15 cellular contexts compared by ENCODE assay signal in the genomic region with DNA sequence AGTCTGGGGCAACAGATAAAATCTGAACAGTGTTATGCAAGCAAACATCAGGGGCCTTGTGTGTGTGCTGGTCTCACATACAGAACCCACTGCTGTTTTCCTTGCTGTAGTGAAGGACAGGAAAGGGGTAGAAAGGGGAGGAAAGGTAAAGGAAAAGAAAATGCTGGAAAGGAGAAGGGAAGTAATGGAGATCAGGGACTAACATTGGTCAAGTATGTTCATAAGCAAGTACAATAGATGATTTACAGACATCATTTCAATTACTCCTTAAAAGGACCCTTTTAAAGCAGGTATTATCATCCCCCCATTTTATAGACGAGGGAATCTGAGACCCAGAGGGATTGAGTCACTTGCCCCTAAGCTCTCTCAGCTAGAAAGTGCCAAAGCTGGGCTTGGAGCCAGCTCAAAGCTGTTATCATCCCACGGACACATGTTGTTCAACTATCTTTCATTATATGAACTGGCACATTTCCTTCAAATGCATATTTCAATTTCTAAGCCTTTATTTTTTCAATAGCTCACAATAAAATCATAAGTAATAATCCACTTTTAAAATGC.
DNase-seq lines count a peak whose midpoint lies in the region; ATAC-seq, FAIRE-seq and TF ChIP-seq lines count a peak whose summit lies in the region.
"Had no signal": no experiment of that assay in that cellular context is flagged by ENCODE, and none has a peak within 500 bp of the region (broad histone marks: within the 10 kb centered on the region; RNA-seq: fewer than 3 reads in every experiment).

No MANE protein-coding gene starts in this region.

- DNase-seq in CMK (ENCODE audit: low read depth) = peak; percentile 5
- DNase-seq in NCI-H1105 (lab: John Stamatoyannopoulos, UW) = peak; percentile 17
- DNase-seq in cardiac fibroblast (ENCODE audit: low read depth in 2 of 2) = peak; percentile 44 to 60
- peak; percentile 58 for DNase-seq in inferior parietal cortex (ENCODE audit: extremely low spot score)
- DNase-seq in HTR-8/SVneo (ENCODE audit: insufficient read length, low spot score) = no peak
- no peak for DNase-seq in activated effector memory CD4-positive, alpha-beta T cell treated with Interleukin-2 at 50 U/mL for 16 hours
- DNase-seq in lower leg skin (ENCODE audit: low spot score in 2 of 2) = no peak
- DNase-seq: activated CD8-positive, alpha-beta T cell treated with anti-CD3 and anti-CD28 coated beads, Interleukin-2, amount 10 ng/mL, durations not matched to agents 7 days and 5 days; activated naive CD4-positive, alpha-beta T cell; GF-D8; IMR-90; PC-9 had no signal

- H3K4me3 ChIP-seq in cardiac fibroblast (replicated peaks in 1 of 2; ENCODE audit: low read depth in 2 of 2, low read length in 2 of 2) (no peak overlapping the region), lower leg skin (ENCODE audit: low read depth, poor library complexity, severe bottlenecking) (no peak overlapping the region)
- H3K4me3 ChIP-seq: BLaER1, PC-9 had no signal

- no peak for FAIRE-seq in HTR-8/SVneo (lab: Jason Lieb, UNC)
- FAIRE-seq: colon had no signal

- 8 to 26% methylated on average over 2 of the region's 2 CpGs for WGBS in lower leg skin, 2 donors

- ATAC-seq in GM19324 (IDR thresholded peaks at IDR 0.05; ENCODE audit: low FRiP score, unreplicated experiment) = no peak
- ATAC-seq: activated CD8-positive, alpha-beta T cell treated with anti-CD3 and anti-CD28 coated beads, Interleukin-2, amount 10 ng/mL, durations not matched to agents 7 days and 5 days had no signal

- TF ChIP-seq CTCF in cardiac fibroblast (IDR thresholded peaks at IDR 0.05; ENCODE audit: low read depth, low read length) (no peak), lower leg skin (IDR thresholded peaks at IDR 0.05) (no peak)

- no peak for TF ChIP-seq POLR2A in lower leg skin (IDR thresholded peaks at IDR 0.05)

- intact Hi-C loops in lower leg skin (cut with DNase I; ENCODE audit: low total_unique reads) = no loop called here

Comparison
In these comparisons a context has a peak if more than half of its experiments do, and no peak if none do; other contexts are left out.
1. DNase-seq: peak in CMK (single experiment), NCI-H1105 (single experiment), cardiac fibroblast (2 of 2) and inferior parietal cortex (single experiment); none in HTR-8/SVneo (single experiment), activated effector memory CD4-positive, alpha-beta T cell treated with Interleukin-2 at 50 U/mL for 16 hours (single experiment) and lower leg skin (0 of 2).